In genomic region chr19:2462635-2463421, GRCh38 we compare ENCODE assay signal across 9 cellular contexts. TPM values are rescaled to one million over a fixed set of nuclear protein-coding genes. Genes with fewer than 3 reads are reported as not detected.
A peak's percentile ranks its signal among the peaks of the same experiment; 100 is the strongest.
DNase-seq lines count a peak whose midpoint lies in the region; ATAC-seq, FAIRE-seq and TF ChIP-seq lines count a peak whose summit lies in the region.
"Had no signal": no experiment of that assay in that cellular context is flagged by ENCODE, and none has a peak within 500 bp of the region (broad histone marks: within the 10 kb centered on the region; RNA-seq: fewer than 3 reads in every experiment).

No MANE protein-coding gene starts in this region.

- H3K9me3 Mint-ChIP-seq in chondrocyte (ENCODE audit: low read depth) (no peaks in the 10 kb centered on the region), glutamatergic neuron (ENCODE audit: unreplicated experiment) (peaks cover 3% of the 10 kb centered on the region)

- H3K79me2 ChIP-seq in keratinocyte (ENCODE audit: control insufficient read depth, insufficient read depth, low read length): no peaks in the 10 kb centered on the region

- dilution Hi-C loops in keratinocyte (cut with MboI; ENCODE audit: extremely low pct_ligation_motif_present, low sequenced_read_pairs): no loop called here

- ATAC-seq in GM18520 (IDR thresholded peaks at IDR 0.05; ENCODE audit: unreplicated experiment): no peak

- H3K4me3 ChIP-seq in keratinocyte (ENCODE audit: control insufficient read depth in 2 of 3, extremely low read depth in 1 of 3, insufficient read depth in 2 of 3, low read depth in 1 of 3, low read length in 3 of 3): peak overlapping the region; percentile 51 to 76 (median 75)
- H3K4me3 ChIP-seq in small intestine (ENCODE audit: low read depth in 1 of 2, low read length in 2 of 2): peak overlapping the region in 1 of 2 donors; percentile 57

- peak overlapping the region; percentile 71 for H3K9ac ChIP-seq in keratinocyte (ENCODE audit: control insufficient read depth, extremely low read depth, insufficient read depth, low read length)

- H3K27ac Mint-ChIP-seq in chondrocyte (ENCODE audit: unreplicated experiment) (peak overlapping the region; percentile 69), glutamatergic neuron (ENCODE audit: unreplicated experiment) (no peak overlapping the region)

- H3K4me2 ChIP-seq in keratinocyte (ENCODE audit: control insufficient read depth, extremely low read depth, insufficient read depth, low read depth, low read length): peak overlapping the region; percentile 83

- H3K4me1 Mint-ChIP-seq in chondrocyte (ENCODE audit: low read depth) (peaks cover 17% of the 10 kb centered on the region), glutamatergic neuron (ENCODE audit: low read depth, unreplicated experiment) (peaks cover 1% of the 10 kb centered on the region)

- peak overlapping the region; percentile 43 for H2AFZ ChIP-seq in keratinocyte (ENCODE audit: control insufficient read depth, low read length)

- TF ChIP-seq CTCF in chondrocyte (IDR thresholded peaks at IDR 0.05) (no peak), keratinocyte (optimal IDR thresholded peaks at IDR 0.05 in 1 of 3, IDR thresholded peaks at IDR 0.05 in 1 of 3, conservative IDR thresholded peaks at IDR 0.05 in 1 of 3; ENCODE audit: extremely low read depth in 1 of 3, insufficient read depth in 2 of 3, low read length in 3 of 3) (no peak), glutamatergic neuron (IDR thresholded peaks at IDR 0.05; ENCODE audit: partially characterized antibody, unreplicated experiment) (no peak)

- no peaks in the 10 kb centered on the region for H3K36me3 Mint-ChIP-seq in chondrocyte (ENCODE audit: low read depth)
- no peaks in the 10 kb centered on the region for H3K36me3 Mint-ChIP-seq in glutamatergic neuron (ENCODE audit: unreplicated experiment)

- H4K20me1 ChIP-seq in keratinocyte (ENCODE audit: control insufficient read depth, extremely low read depth, insufficient read depth, low read length): no peaks in the 10 kb centered on the region

- no peaks in the 10 kb centered on the region for H3K9me1 ChIP-seq in keratinocyte (ENCODE audit: control insufficient read depth, extremely low read depth, insufficient read depth, low read length)

- WGBS in small intestine, 3 donors: 15 to 25% (median 21%) methylated on average over 43 to 46 of the region's 46 CpGs

- H3K9me3 ChIP-seq in keratinocyte (ENCODE audit: control insufficient read depth, low read depth, low read length): no peaks in the 10 kb centered on the region
- H3K9me3 ChIP-seq in small intestine (ENCODE audit: control insufficient read depth, low read depth): no peaks in the 10 kb centered on the region

- FAIRE-seq in keratinocyte (lab: Jason Lieb, UNC): peak; percentile 9
- FAIRE-seq in small intestine (lab: Jason Lieb, UNC): no peak
- FAIRE-seq: colon had no signal

- H3K27ac ChIP-seq in keratinocyte (ENCODE audit: control insufficient read depth, insufficient read depth, low read length) (peak overlapping the region; percentile 66), small intestine (ENCODE audit: low read depth in 1 of 2, low read length in 1 of 2) (peak overlapping the region in 1 of 2 donors; percentile 54)

- DNase-seq in NCI-H2081 (lab: John Stamatoyannopoulos, UW) (peak; percentile 55 to 76), NCI-H2081 treated with DMSO at 0.1 percent for 48 hours (lab: John Stamatoyannopoulos, UW) (no peak), NCI-H69 (lab: John Stamatoyannopoulos, UW) (peak; percentile 97), chondrocyte (ENCODE audit: low spot score) (peak; percentile 93), keratinocyte (ENCODE audit: low read depth, low spot score) (peak; percentile 46), small intestine (peak; percentile 84), glutamatergic neuron (no peak)

- no peaks in the 10 kb centered on the region for H3K27me3 Mint-ChIP-seq in chondrocyte (ENCODE audit: low read depth)
- H3K27me3 Mint-ChIP-seq in glutamatergic neuron (ENCODE audit: unreplicated experiment): peaks cover 5% of the 10 kb centered on the region

- H3K4me3 Mint-ChIP-seq in chondrocyte (ENCODE audit: unreplicated experiment) (peak overlapping the region; percentile 77), glutamatergic neuron (ENCODE audit: unreplicated experiment) (no peak overlapping the region)

- no peaks in the 10 kb centered on the region for H3K36me3 ChIP-seq in keratinocyte (ENCODE audit: control insufficient read depth in 2 of 2, extremely low read depth in 1 of 2, insufficient read depth in 2 of 2, low read length in 2 of 2)
- no peaks in the 10 kb centered on the region for H3K36me3 ChIP-seq in small intestine (ENCODE audit: control insufficient read depth in 2 of 2, insufficient read depth in 2 of 2, low read length in 2 of 2)

- H3K27me3 ChIP-seq in keratinocyte (ENCODE audit: control insufficient read depth, extremely low read depth, insufficient read depth, low read length): no peaks in the 10 kb centered on the region
- H3K27me3 ChIP-seq in small intestine (ENCODE audit: control insufficient read depth in 2 of 2, insufficient read depth in 2 of 2, low read length in 2 of 2): no peaks in the 10 kb centered on the region

- H3K4me1 ChIP-seq in keratinocyte (ENCODE audit: control insufficient read depth, extremely low read depth, insufficient read depth, low read length) (no peaks in the 10 kb centered on the region), small intestine (ENCODE audit: control insufficient read depth in 2 of 2, insufficient read depth in 1 of 2, low read depth in 1 of 2, low read length in 1 of 2) (no peaks in the 10 kb centered on the region)

RNA-seq across cellular contexts. Expression of gene LMNB2, which starts 6.1 kb away (rescaled TPM):
- total RNA-seq in chondrocyte (35.5 to 56.0 TPM (median 36.6 TPM) in 3 replicates), glutamatergic neuron (ENCODE audit: unreplicated experiment) (45.8 TPM)
- polyA plus RNA-seq in keratinocyte (55.7 to 84.8 TPM (median 80.1 TPM) in 3 replicates), small intestine (10 to 100 TPM in 1 of 3 donors, 1 to 10 TPM in 2; 7.3 to 69.3 (median 9.8) TPM)
- 8.0 TPM for polyA plus RNA-seq in keratinocyte (2011; ENCODE audit: low read depth)
- polyA plus RNA-seq in keratinocyte (2011; cell fraction: cytosol; rRNA removed): 37.6 and 49.0 TPM in 2 replicates
- polyA plus RNA-seq in keratinocyte (2011; cell fraction: nucleus; rRNA removed): 59.8 and 68.0 TPM in 2 replicates
- polyA plus RNA-seq in keratinocyte (2012; ENCODE audit: low replicate concordance): 12.4 and 76.0 TPM in 2 replicates
- 46.8 to 87.1 TPM (median 57.1 TPM) in 3 replicates for polyA minus RNA-seq in keratinocyte
- polyA minus RNA-seq in keratinocyte (2011; cell fraction: cytosol; rRNA and poly(A)+ RNA removed): 90.9 TPM
- polyA minus RNA-seq in keratinocyte (2011; cell fraction: nucleus; rRNA and poly(A)+ RNA removed): 21.3 and 24.7 TPM in 2 replicates

RNA-seq across cellular contexts. Expression of gene GADD45B, which starts 13.1 kb away (rescaled TPM):
- total RNA-seq in chondrocyte (177 to 258 TPM (median 181 TPM) in 3 replicates), glutamatergic neuron (ENCODE audit: unreplicated experiment) (3.8 TPM)
- polyA plus RNA-seq in keratinocyte (20.6 to 32.4 TPM (median 26.8 TPM) in 3 replicates), small intestine (10 to 100 TPM; 12.1 to 40.4 (median 17.8) TPM)
- polyA plus RNA-seq in keratinocyte (2011; ENCODE audit: low read depth): 149 TPM
- 9.5 and 12.5 TPM in 2 replicates for polyA plus RNA-seq in keratinocyte (2011; cell fraction: cytosol; rRNA removed)
- polyA plus RNA-seq in keratinocyte (2011; cell fraction: nucleus; rRNA removed): 34.9 and 41.2 TPM in 2 replicates
- polyA plus RNA-seq in keratinocyte (2012; ENCODE audit: low replicate concordance): 21.0 and 188 TPM in 2 replicates
- 9.5 to 21.8 TPM (median 13.7 TPM) in 3 replicates for polyA minus RNA-seq in keratinocyte
- 40.5 TPM for polyA minus RNA-seq in keratinocyte (2011; cell fraction: cytosol; rRNA and poly(A)+ RNA removed)
- polyA minus RNA-seq in keratinocyte (2011; cell fraction: nucleus; rRNA and poly(A)+ RNA removed): 16.2 and 25.8 TPM in 2 replicates

RNA-seq across cellular contexts. Expression of gene TIMM13, which starts 35.4 kb away (rescaled TPM):
- 74.6 to 100 TPM (median 76.1 TPM) in 3 replicates for total RNA-seq in chondrocyte
- polyA plus RNA-seq in keratinocyte: 38.8 to 64.3 TPM (median 45.0 TPM) in 3 replicates
- 42.2 TPM for polyA plus RNA-seq in keratinocyte (2011; ENCODE audit: low read depth)
- polyA plus RNA-seq in keratinocyte (2011; cell fraction: cytosol; rRNA removed): 17.1 and 68.7 TPM in 2 replicates
- polyA plus RNA-seq in keratinocyte (2011; cell fraction: nucleus; rRNA removed): 16.8 and 22.4 TPM in 2 replicates
- 38.7 and 116 TPM in 2 replicates for polyA plus RNA-seq in keratinocyte (2012; ENCODE audit: low replicate concordance)
- polyA minus RNA-seq in keratinocyte: 9.1 to 11.1 TPM (median 10.2 TPM) in 3 replicates
- 73.9 TPM for polyA minus RNA-seq in keratinocyte (2011; cell fraction: cytosol; rRNA and poly(A)+ RNA removed)
- polyA minus RNA-seq in keratinocyte (2011; cell fraction: nucleus; rRNA and poly(A)+ RNA removed): 12.3 and 15.5 TPM in 2 replicates
- 100 to 1,000 TPM in 2 of 3 donors, 10 to 100 TPM in 1; 93.2 to 160 (median 107) TPM for polyA plus RNA-seq in small intestine
- 91.5 TPM for total RNA-seq in glutamatergic neuron (ENCODE audit: unreplicated experiment)

Comparison
In these comparisons a context has a peak if more than half of its experiments do, and no peak if none do; other contexts are left out.
1. DNase-seq: peak in NCI-H2081 (2 of 2), NCI-H69 (single experiment), chondrocyte (single experiment), keratinocyte (single experiment) and small intestine (single experiment); none in NCI-H2081 treated with DMSO at 0.1 percent for 48 hours (single experiment) and glutamatergic neuron (single experiment).
2. RNA of gene GADD45B, which starts 13.1 kb away (total RNA-seq): 177 to 258 TPM in chondrocyte; 3.8 TPM in glutamatergic neuron (single experiment); every median in the first group is over 10 times any median in the second.